Comparison of ENCODE assay signal across 22 cellular contexts in genomic region chr11:11173316-11174025, GRCh38.
DNase-seq lines count a peak whose midpoint lies in the region; ATAC-seq, FAIRE-seq and TF ChIP-seq lines count a peak whose summit lies in the region.
"Had no signal": no experiment of that assay in that cellular context is flagged by ENCODE, and none has a peak within 500 bp of the region (broad histone marks: within the 10 kb centered on the region; RNA-seq: fewer than 3 reads in every experiment).

No MANE protein-coding gene starts in this region.

- H3K9ac ChIP-seq in astrocyte (ENCODE audit: low read length) = no peak overlapping the region
- H3K9ac ChIP-seq: BLaER1 treated with 17β-estradiol and CSF1 and Interleukin-3, amounts not matched to agents 10 nM and 100 nM had no signal

- no peak for TF ChIP-seq POLR2A in esophagus muscularis mucosa (IDR thresholded peaks at IDR 0.05; ENCODE audit: low read depth)

- peaks cover 53% of the 10 kb centered on the region for H3K4me1 Mint-ChIP-seq in astrocyte (ENCODE audit: low read depth, unreplicated experiment)

- H3K4me3 Mint-ChIP-seq in astrocyte (ENCODE audit: unreplicated experiment) = no peak overlapping the region
- H3K4me3 Mint-ChIP-seq: CD8-positive, alpha-beta memory T cell had no signal

- peak overlapping the region; percentile 75 for H3K27ac Mint-ChIP-seq in astrocyte (ENCODE audit: unreplicated experiment)

- H4K20me1 ChIP-seq in astrocyte (ENCODE audit: insufficient read depth, low read length) = no peaks in the 10 kb centered on the region
- H4K20me1 ChIP-seq: BLaER1 treated with 17β-estradiol and CSF1 and Interleukin-3, amounts not matched to agents 10 nM and 100 nM had no signal

- intact Hi-C loops in esophagus muscularis mucosa (cut with DNase I) = no loop called here

- peaks cover 2% of the 10 kb centered on the region for H3K27me3 Mint-ChIP-seq in astrocyte (ENCODE audit: low read depth, unreplicated experiment)

- WGBS in esophagus muscularis mucosa = 97% methylated on average over 2 of the region's 2 CpGs

- H3K4me2 ChIP-seq in astrocyte (ENCODE audit: low read length) = no peak overlapping the region
- H3K4me2 ChIP-seq: BLaER1 treated with 17β-estradiol and CSF1 and Interleukin-3, amounts not matched to agents 10 nM and 100 nM; PC-9 had no signal

- H3K79me2 ChIP-seq in astrocyte (ENCODE audit: insufficient read depth, low read length) = no peaks in the 10 kb centered on the region

- no peaks in the 10 kb centered on the region for H3K27me3 ChIP-seq in astrocyte (ENCODE audit: insufficient read depth, low read length)
- H3K27me3 ChIP-seq in esophagus muscularis mucosa = no peaks in the 10 kb centered on the region
- H3K27me3 ChIP-seq: BLaER1 treated with 17β-estradiol and CSF1 and Interleukin-3, amounts not matched to agents 10 nM and 100 nM had no signal

- peaks cover 5% of the 10 kb centered on the region for H3K9me3 Mint-ChIP-seq in astrocyte (ENCODE audit: unreplicated experiment)
- H3K9me3 Mint-ChIP-seq: CD8-positive, alpha-beta memory T cell had no signal

- H3K4me1 ChIP-seq in astrocyte (ENCODE audit: insufficient read depth, low read length) (peaks cover 8% of the 10 kb centered on the region), esophagus muscularis mucosa (peaks cover 3 to 58% (median 39%) of the 10 kb centered on the region in 4 donors)

- H3K36me3 ChIP-seq in astrocyte (ENCODE audit: insufficient read depth, low read length) (no peaks in the 10 kb centered on the region), esophagus muscularis mucosa (no peaks in the 10 kb centered on the region)
- H3K36me3 ChIP-seq: BLaER1 treated with 17β-estradiol and CSF1 and Interleukin-3, amounts not matched to agents 10 nM and 100 nM; SJCRH30 had no signal

- no peak for TF ChIP-seq EP300 in esophagus muscularis mucosa (IDR thresholded peaks at IDR 0.05)

- FAIRE-seq in astrocyte (lab: Jason Lieb, UNC) (no peak), RCC 7860 (lab: Jason Lieb, UNC) (no peak)

- no peak overlapping the region for H3K27ac ChIP-seq in astrocyte (ENCODE audit: low read depth, low read length)
- peak overlapping the region in 1 of 4 donors; percentile 3 for H3K27ac ChIP-seq in esophagus muscularis mucosa (replicated peaks in 1 of 4)
- H3K27ac ChIP-seq in temporal lobe (ENCODE audit: low read depth, low read length) = peak overlapping the region; percentile 25
- H3K27ac ChIP-seq: BLaER1 treated with 17β-estradiol and CSF1 and Interleukin-3, amounts not matched to agents 10 nM and 100 nM; PC-9; SJCRH30 had no signal

- peak; percentile 17 for DNase-seq in NK-92 treated with Interleukin-12 subunit alpha and Interleukin-12 subunit beta, amount 100 ng/mL, for 24 hours (lab: John Stamatoyannopoulos, UW)
- DNase-seq in NK-92 (lab: John Stamatoyannopoulos, UW; ENCODE audit: unreplicated experiment) (no peak), astrocyte (ENCODE audit: low read depth) (no peak), esophagus muscularis mucosa (ENCODE audit: extremely low spot score) (peak; percentile 70), CD1c-positive myeloid dendritic cell (ENCODE audit: extremely low spot score) (no peak), RCC 7860 (ENCODE audit: low spot score) (no peak)
- DNase-seq: 8988T; Calu3; CD8-positive, alpha-beta memory T cell; DMS153; GDM1; IMR-90; NCI-H1417; NCI-H1694 treated with DMSO at 0.1 percent for 48 hours; NCI-H2081 treated with DMSO at 0.1 percent for 48 hours; NCI-H446; NCI-H526 treated with DMSO at 0.1 percent for 48 hours; PC-9; SJCRH30 had no signal

- no peaks in the 10 kb centered on the region for H3K9me3 ChIP-seq in astrocyte (ENCODE audit: insufficient read depth, low read depth, low read length)
- no peaks in the 10 kb centered on the region for H3K9me3 ChIP-seq in esophagus muscularis mucosa
- H3K9me3 ChIP-seq: BLaER1 treated with 17β-estradiol and CSF1 and Interleukin-3, amounts not matched to agents 10 nM and 100 nM; SJCRH30 had no signal

- H3K4me3 ChIP-seq in astrocyte (ENCODE audit: insufficient read depth, low read depth, low read length) (no peak overlapping the region), esophagus muscularis mucosa (no peak overlapping the region)
- H3K4me3 ChIP-seq: BLaER1 treated with 17β-estradiol and CSF1 and Interleukin-3, amounts not matched to agents 10 nM and 100 nM; PC-9; SJCRH30 had no signal

- no peaks in the 10 kb centered on the region for H3K36me3 Mint-ChIP-seq in astrocyte (ENCODE audit: low read depth, unreplicated experiment)
- H3K36me3 Mint-ChIP-seq: CD8-positive, alpha-beta memory T cell had no signal

- TF ChIP-seq CTCF in astrocyte (IDR thresholded peaks at IDR 0.05; ENCODE audit: insufficient read depth, low read depth, low read length) = no peak
- TF ChIP-seq CTCF in esophagus muscularis mucosa (IDR thresholded peaks at IDR 0.05) = no peak

- H2AFZ ChIP-seq in astrocyte (ENCODE audit: low read depth, low read length) = no peak overlapping the region
- H2AFZ ChIP-seq: PC-9 had no signal

- no peak for ATAC-seq in GM18520 (IDR thresholded peaks at IDR 0.05; ENCODE audit: unreplicated experiment)

Comparison
In these comparisons a context has a peak if more than half of its experiments do, and no peak if none do; other contexts are left out.
1. DNase-seq: peak in NK-92 treated with Interleukin-12 subunit alpha and Interleukin-12 subunit beta, amount 100 ng/mL, for 24 hours (single experiment) and esophagus muscularis mucosa (single experiment); none in NK-92 (single experiment), astrocyte (single experiment), CD1c-positive myeloid dendritic cell (single experiment) and RCC 7860 (single experiment).